ENCODE assay signal across 24 cellular contexts in the genomic region with DNA sequence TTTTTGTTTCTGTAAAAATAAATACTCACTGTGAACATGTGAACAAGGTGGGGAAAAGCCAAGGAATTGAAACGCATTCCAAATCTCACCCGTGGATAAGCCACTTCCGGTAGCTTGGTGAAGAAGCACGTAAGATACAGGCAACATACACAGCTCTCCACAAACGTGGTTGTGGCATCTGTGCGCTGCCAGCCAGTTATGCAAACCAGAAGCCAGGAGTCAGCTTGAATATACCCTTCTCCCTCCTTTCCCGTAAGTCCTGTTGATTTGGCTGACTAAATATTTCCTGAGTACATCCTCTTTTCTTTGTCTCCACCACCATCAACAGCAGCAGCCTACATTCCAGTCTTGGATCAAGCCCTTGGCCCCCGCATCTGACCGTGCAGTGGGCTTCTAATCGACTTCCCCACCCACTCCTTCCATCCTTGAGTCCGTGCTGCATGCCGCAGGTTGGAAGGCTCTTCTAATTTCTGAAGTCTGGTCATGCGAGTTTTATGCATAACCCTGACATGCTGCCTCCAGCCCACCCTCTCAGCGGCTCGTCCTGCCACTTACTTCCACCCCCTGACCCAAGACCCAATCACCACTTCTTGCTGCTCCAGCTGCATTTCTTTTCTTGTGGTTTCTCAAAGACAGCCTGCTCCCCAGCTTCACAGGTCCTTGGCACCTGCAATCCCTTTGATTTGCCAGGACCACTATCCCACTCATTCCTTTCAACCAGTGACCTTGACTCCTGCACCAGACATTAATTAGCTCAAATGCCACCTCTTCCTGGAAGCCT.
"Had no signal": no experiment of that assay in that cellular context is flagged by ENCODE, and none has a peak within 500 bp of the region (broad histone marks: within the 10 kb centered on the region; RNA-seq: fewer than 3 reads in every experiment).

No MANE protein-coding gene starts in this region.

- ATAC-seq: esophagus mucosa; naive thymus-derived CD8-positive, alpha-beta T cell; sciatic nerve; stimulated activated memory B cell treated with anti-CD40 and anti-IgM and Interleukin-4, amounts not matched to agents 10 μg/mL and 1 μg/mL and 100 μg/mL, for 72 hours had no signal

- H3K27ac ChIP-seq: left ventricle myocardium inferior, stomach, suprapubic skin, tibial nerve had no signal

- H3K4me3 ChIP-seq: left ventricle myocardium inferior, stomach, suprapubic skin, tibial nerve had no signal

- H3K36me3 ChIP-seq: left ventricle myocardium inferior, stomach, suprapubic skin, tibial nerve had no signal

- H3K36me3 Mint-ChIP-seq: brain; naive thymus-derived CD8-positive, alpha-beta T cell; stimulated activated memory B cell treated with anti-CD40 and anti-IgM and Interleukin-4, amounts not matched to agents 10 μg/mL and 1 μg/mL and 100 μg/mL, for 72 hours had no signal

- H3K4me3 Mint-ChIP-seq: activated CD4-positive, alpha-beta memory T cell treated with anti-CD3 and anti-CD28 coated beads, Interleukin-2, amount 10 ng/mL, durations not matched to agents 7 days and 5 days; activated CD4-positive, alpha-beta T cell treated with anti-CD3 and anti-CD28 coated beads, Interleukin-2, amount 10 ng/mL, durations not matched to agents 24 days and 14 days; activated naive CD4-positive, alpha-beta T cell treated with anti-CD3 and anti-CD28 coated beads for 36 hours; activated naive CD8-positive, alpha-beta T cell treated with anti-CD3 and anti-CD28 coated beads, Interleukin-2, amount 50 U/mL, for 24 hours; activated T-cell treated with anti-CD3 and anti-CD28 coated beads, Interleukin-2, amount 50 U/mL, for 72 hours; brain; naive thymus-derived CD8-positive, alpha-beta T cell; stimulated activated memory B cell treated with anti-CD40 and anti-IgM and Interleukin-4, amounts not matched to agents 10 μg/mL and 1 μg/mL and 100 μg/mL, for 72 hours had no signal

- FAIRE-seq: endothelial cell of umbilical vein, frontal cortex, small intestine had no signal

- DNase-seq: activated CD4-positive, alpha-beta memory T cell treated with anti-CD3 and anti-CD28 coated beads, Interleukin-2, amount 10 ng/mL, durations not matched to agents 7 days and 5 days; activated CD4-positive, alpha-beta T cell treated with anti-CD3 and anti-CD28 coated beads, Interleukin-2, amount 10 ng/mL, durations not matched to agents 24 days and 14 days; activated effector memory CD4-positive, alpha-beta T cell treated with Interleukin-2 at 50 U/mL for 16 hours; activated naive CD4-positive, alpha-beta T cell treated with anti-CD3 and anti-CD28 coated beads for 36 hours; activated naive CD8-positive, alpha-beta T cell treated with anti-CD3 and anti-CD28 coated beads, Interleukin-2, amount 50 U/mL, for 24 hours; activated T-cell treated with anti-CD3 and anti-CD28 coated beads, Interleukin-2, amount 50 U/mL, for 72 hours; anterior cingulate cortex; dermis blood vessel endothelial cell; effector CD8-positive, alpha-beta T cell; glutamatergic neuron; hippocampal formation; kidney glomerular epithelial cell; left ventricle myocardium inferior; naive thymus-derived CD8-positive, alpha-beta T cell; small intestine; stomach had no signal

- H3K4me1 ChIP-seq: left ventricle myocardium inferior, stomach, suprapubic skin, tibial nerve had no signal

- H3K4me1 Mint-ChIP-seq: activated CD4-positive, alpha-beta memory T cell treated with anti-CD3 and anti-CD28 coated beads, Interleukin-2, amount 10 ng/mL, durations not matched to agents 7 days and 5 days; brain; stimulated activated memory B cell treated with anti-CD40 and anti-IgM and Interleukin-4, amounts not matched to agents 10 μg/mL and 1 μg/mL and 100 μg/mL, for 72 hours had no signal

- H3K27ac Mint-ChIP-seq: activated CD4-positive, alpha-beta memory T cell treated with anti-CD3 and anti-CD28 coated beads, Interleukin-2, amount 10 ng/mL, durations not matched to agents 7 days and 5 days; activated CD4-positive, alpha-beta T cell treated with anti-CD3 and anti-CD28 coated beads, Interleukin-2, amount 10 ng/mL, durations not matched to agents 24 days and 14 days; activated naive CD4-positive, alpha-beta T cell treated with anti-CD3 and anti-CD28 coated beads for 36 hours; activated naive CD8-positive, alpha-beta T cell treated with anti-CD3 and anti-CD28 coated beads, Interleukin-2, amount 50 U/mL, for 24 hours; activated T-cell treated with anti-CD3 and anti-CD28 coated beads, Interleukin-2, amount 50 U/mL, for 72 hours; stimulated activated memory B cell treated with anti-CD40 and anti-IgM and Interleukin-4, amounts not matched to agents 10 μg/mL and 1 μg/mL and 100 μg/mL, for 72 hours had no signal

- H3K27me3 ChIP-seq: tibial nerve had no signal

- H3K9me3 ChIP-seq: left ventricle myocardium inferior, stomach, suprapubic skin, tibial nerve had no signal

- H3K9me3 Mint-ChIP-seq: activated naive CD4-positive, alpha-beta T cell treated with anti-CD3 and anti-CD28 coated beads for 36 hours; activated naive CD8-positive, alpha-beta T cell treated with anti-CD3 and anti-CD28 coated beads, Interleukin-2, amount 50 U/mL, for 24 hours had no signal
